8 cellular contexts compared by ENCODE assay signal in the genomic region with DNA sequence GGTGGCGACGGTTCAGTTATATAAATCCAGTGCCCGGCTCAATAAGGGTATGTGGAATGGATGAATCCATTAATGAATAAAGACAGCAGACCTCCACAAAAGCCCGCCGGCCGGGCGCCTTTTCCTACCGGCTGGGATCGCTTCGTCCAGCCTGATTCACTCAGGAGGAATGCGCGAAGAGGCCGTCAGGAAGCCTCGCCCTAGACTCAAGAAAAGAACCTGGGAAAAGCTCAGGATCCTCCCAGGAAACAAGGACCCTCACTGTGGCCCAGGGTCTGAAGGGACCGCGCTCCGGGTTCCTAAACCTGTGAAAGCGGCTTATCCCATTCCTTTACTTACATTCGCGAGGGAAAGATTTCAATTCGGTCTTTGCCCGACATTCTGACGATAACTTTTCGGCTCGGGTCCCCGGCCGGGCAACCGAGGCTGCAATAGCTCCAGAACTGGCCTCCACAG.
DNase-seq lines count a peak whose midpoint lies in the region; ATAC-seq and TF ChIP-seq lines count a peak whose summit lies in the region.

No MANE protein-coding gene starts in this region.

- H3K9ac ChIP-seq in BLaER1 treated with 17β-estradiol and CSF1 and Interleukin-3, amounts not matched to agents 10 nM and 100 nM = peak overlapping the region; percentile 93 to 99 (median 96)
- H3K9ac ChIP-seq in parathyroid adenoma = peak overlapping the region; percentile 24

- peak overlapping the region; percentile 78 for H2AFZ ChIP-seq in parathyroid adenoma

- H3K4me2 ChIP-seq in BLaER1 treated with 17β-estradiol and CSF1 and Interleukin-3, amounts not matched to agents 10 nM and 100 nM = peak overlapping the region; percentile 82 to 99 (median 90)
- peak overlapping the region; percentile 84 for H3K4me2 ChIP-seq in parathyroid adenoma (ENCODE audit: low read length)

- no peak for ATAC-seq in GM21423 (IDR thresholded peaks at IDR 0.05; ENCODE audit: unreplicated experiment)

- no peaks in the 10 kb centered on the region for H3K9me3 ChIP-seq in BLaER1 treated with 17β-estradiol and CSF1 and Interleukin-3, amounts not matched to agents 10 nM and 100 nM (replicated peaks in 1 of 11)
- no peaks in the 10 kb centered on the region for H3K9me3 ChIP-seq in HAP-1
- H3K9me3 ChIP-seq in WERI-Rb-1 (ENCODE audit: severe bottlenecking) = no peaks in the 10 kb centered on the region
- H3K9me3 ChIP-seq in parathyroid adenoma (ENCODE audit: control insufficient read depth, low read length) = no peaks in the 10 kb centered on the region

- in situ Hi-C loops in HAP-1 (cut with MboI; ENCODE audit: low sequenced_read_pairs) = no loop called here

- peak overlapping the region; percentile 89 to 99 (median 98) for H3K27ac ChIP-seq in BLaER1 treated with 17β-estradiol and CSF1 and Interleukin-3, amounts not matched to agents 10 nM and 100 nM
- H3K27ac ChIP-seq in WERI-Rb-1 (peak overlapping the region; percentile 99), parathyroid adenoma (peak overlapping the region; percentile 94)

- H3K4me1 ChIP-seq in BLaER1 treated with 17β-estradiol and CSF1 and Interleukin-3, amounts not matched to agents 10 nM and 100 nM = peaks cover 36 to 70% (median 46%) of the 10 kb centered on the region in 10 experiments
- H3K4me1 ChIP-seq in HAP-1 (peaks cover 31% of the 10 kb centered on the region), parathyroid adenoma (no peaks in the 10 kb centered on the region)

- peak in 1 of 2 experiments; percentile 34 for DNase-seq in HAP-1 (ENCODE audit: low spot score in 2 of 2)
- peak; percentile 9 for DNase-seq in WERI-Rb-1
- peak; percentile 1 for DNase-seq in fibroblast of the conjunctiva (ENCODE audit: low read depth)
- no peak for DNase-seq in NCI-H1048 (lab: John Stamatoyannopoulos, UW)
- no peak for DNase-seq in NCI-H446 treated with DMSO at 0.1 percent for 48 hours (lab: John Stamatoyannopoulos, UW)

- H3K4me3 ChIP-seq in BLaER1 treated with 17β-estradiol and CSF1 and Interleukin-3, amounts not matched to agents 10 nM and 100 nM = peak overlapping the region; percentile 80 to 94 (median 88)
- H3K4me3 ChIP-seq in HAP-1 (peak overlapping the region; percentile 67), WERI-Rb-1 (ENCODE audit: low read depth, low read length) (peak overlapping the region; percentile 84), parathyroid adenoma (ENCODE audit: low read depth, low read length) (peak overlapping the region; percentile 96)

- TF ChIP-seq CTCF in WERI-Rb-1 (IDR thresholded peaks at IDR 0.05; ENCODE audit: low read depth, low read length) (no peak), parathyroid adenoma (IDR thresholded peaks at IDR 0.05) (no peak)

- peaks cover 25 to 78% (median 56%) of the 10 kb centered on the region in 11 experiments; a peak in 20 of 22 replicates for H4K20me1 ChIP-seq in BLaER1 treated with 17β-estradiol and CSF1 and Interleukin-3, amounts not matched to agents 10 nM and 100 nM

- peaks cover 42% of the 10 kb centered on the region for H3K79me2 ChIP-seq in parathyroid adenoma

- no peaks in the 10 kb centered on the region for H3K27me3 ChIP-seq in BLaER1 treated with 17β-estradiol and CSF1 and Interleukin-3, amounts not matched to agents 10 nM and 100 nM
- H3K27me3 ChIP-seq in HAP-1 (ENCODE audit: low read depth) (no peaks in the 10 kb centered on the region), WERI-Rb-1 (ENCODE audit: insufficient read depth, low read depth, severe bottlenecking) (no peaks in the 10 kb centered on the region), parathyroid adenoma (ENCODE audit: control insufficient read depth, insufficient read depth, low read length) (no peaks in the 10 kb centered on the region)

- H3K36me3 ChIP-seq in BLaER1 treated with 17β-estradiol and CSF1 and Interleukin-3, amounts not matched to agents 10 nM and 100 nM = peaks cover 6 to 31% (median 21%) of the 10 kb centered on the region in 11 experiments; a peak in 18 of 22 replicates
- H3K36me3 ChIP-seq in HAP-1 (replicated peaks) (peaks cover 14% of the 10 kb centered on the region), WERI-Rb-1 (peaks cover 29% of the 10 kb centered on the region), parathyroid adenoma (ENCODE audit: control insufficient read depth, insufficient read depth, low read length) (no peaks in the 10 kb centered on the region)

Comparison
In these comparisons a context has a peak if more than half of its experiments do, and no peak if none do; other contexts are left out.
1. DNase-seq: peak in WERI-Rb-1 (single experiment) and fibroblast of the conjunctiva (single experiment); none in NCI-H1048 (single experiment) and NCI-H446 treated with DMSO at 0.1 percent for 48 hours (single experiment).
2. Peak in every context shown above with its lines, with median percentiles within 50 percentile points of each other: H3K27ac ChIP-seq and H3K4me3 ChIP-seq.